Comparison of ENCODE assay signal across 1 cellular context in the genomic region with DNA sequence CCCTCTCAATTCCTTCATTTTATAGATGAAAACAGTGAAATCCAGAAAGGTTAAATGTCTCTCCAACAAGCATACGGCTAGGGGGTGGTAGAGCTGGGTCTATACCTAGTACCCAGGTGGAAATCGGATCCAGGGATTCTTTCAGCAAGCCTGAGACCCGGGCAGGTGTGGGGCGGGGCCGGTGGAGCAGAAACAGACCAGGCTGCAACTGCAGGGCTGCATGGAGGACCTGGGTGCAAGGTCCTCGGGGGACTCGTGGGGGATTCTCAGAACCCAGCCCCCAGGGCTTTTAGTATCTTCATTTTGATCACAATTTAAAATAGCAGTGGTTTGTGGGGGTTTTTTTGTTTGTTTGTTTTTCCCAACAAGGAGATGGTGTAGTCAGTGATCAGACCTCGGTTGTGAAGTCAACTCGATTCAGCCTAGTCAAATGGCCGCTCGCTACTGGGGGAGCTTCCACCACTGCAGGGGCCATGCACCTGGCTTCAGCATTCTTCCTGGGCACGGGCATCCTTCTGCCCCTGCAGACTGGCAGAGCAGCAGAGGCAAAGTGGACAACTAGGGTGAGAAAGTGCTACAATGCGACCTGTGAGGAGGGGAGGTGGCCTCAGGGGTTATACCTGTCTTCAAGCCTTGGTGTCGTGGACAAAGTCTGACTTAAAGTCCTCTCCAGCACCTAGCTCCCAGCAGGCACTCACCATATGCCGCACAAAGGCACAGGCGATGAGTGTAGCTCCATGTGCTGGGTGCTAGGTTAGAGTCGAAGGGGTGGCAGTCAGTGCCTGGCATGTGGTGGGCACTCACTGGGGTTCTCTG.
TF ChIP-seq lines count a peak whose summit lies in the region.

No MANE protein-coding gene starts in this region.

TF ChIP-seq in IMR-90, 13 proteins besides CTCF, POLR2A, EP300 and RAD21:
- no peak for TF ChIP-seq CHD1 (IDR thresholded peaks at IDR 0.05; ENCODE audit: low read depth, low read length)
- no peak for TF ChIP-seq FOS (IDR thresholded peaks at IDR 0.05; ENCODE audit: low read depth, low read length)
